ENCODE assay signal across 16 cellular contexts in genomic region chrX:74119016-74119910, GRCh38.
DNase-seq lines count a peak whose midpoint lies in the region; ATAC-seq and TF ChIP-seq lines count a peak whose summit lies in the region.
"Had no signal": no experiment of that assay in that cellular context is flagged by ENCODE, and none has a peak within 500 bp of the region (broad histone marks: within the 10 kb centered on the region; RNA-seq: fewer than 3 reads in every experiment).

No MANE protein-coding gene starts in this region.

- H3K4me1 ChIP-seq in ACC112 (ENCODE audit: control insufficient read depth, insufficient read depth, low read length, unreplicated experiment) (peaks cover 11% of the 10 kb centered on the region), SJCRH30 (no peaks in the 10 kb centered on the region; the same call in none of the 2 replicates), uterus (no peaks in the 10 kb centered on the region)
- H3K4me1 ChIP-seq: stomach had no signal

- ATAC-seq in GM21447 (IDR thresholded peaks at IDR 0.05; ENCODE audit: unreplicated experiment), result no peak
- no peak for ATAC-seq in HG02588 (IDR thresholded peaks at IDR 0.05; ENCODE audit: unreplicated experiment)
- ATAC-seq in HG03097 (IDR thresholded peaks at IDR 0.05; ENCODE audit: low FRiP score, unreplicated experiment), result no peak
- ATAC-seq: naive thymus-derived CD8-positive, alpha-beta T cell; Right ventricle myocardium inferior had no signal

- no peaks in the 10 kb centered on the region for H3K79me2 ChIP-seq in ACC112 (ENCODE audit: control insufficient read depth, insufficient read depth, low read length, unreplicated experiment)

- H3K27me3 ChIP-seq in ACC112 (ENCODE audit: insufficient read depth, low read length), result no peaks in the 10 kb centered on the region
- H3K27me3 ChIP-seq in SJCRH30, result no peaks in the 10 kb centered on the region
- no peaks in the 10 kb centered on the region for H3K27me3 ChIP-seq in uterus

- peak overlapping the region; percentile 57; the same call in 1 of the 2 replicates for H3K4me3 ChIP-seq in ACC112 (ENCODE audit: low read depth, low read length)
- H3K4me3 ChIP-seq in SJCRH30, result no peak overlapping the region
- H3K4me3 ChIP-seq in fibroblast of villous mesenchyme (ENCODE audit: low read depth, low read length), result no peak overlapping the region
- H3K4me3 ChIP-seq in uterus, result no peak overlapping the region
- H3K4me3 ChIP-seq: stomach had no signal

- H2AFZ ChIP-seq in ACC112 (ENCODE audit: low read length, unreplicated experiment), result peak overlapping the region; percentile 1

- DNase-seq in HS-27A (ENCODE audit: low read depth) (peak; percentile 29), SJCRH30 (peak in 1 of 2 experiments; percentile 17), fibroblast of villous mesenchyme (ENCODE audit: low read depth) (peak; percentile 47), uterus (no peak)
- DNase-seq: activated CD4-positive, alpha-beta T cell treated with anti-CD3 and anti-CD28 coated beads, Interleukin-2, amount 50 U/mL, for 48 hours; anterior cingulate cortex; naive thymus-derived CD8-positive, alpha-beta T cell; NCI-H1694 treated with DMSO at 0.1 percent for 48 hours; stimulated activated CD4-positive, alpha-beta T cell treated with anti-CD3 and anti-CD28 coated beads, Interleukin-15, amount 100 ng/mL, for 24 hours; stomach had no signal

- TF ChIP-seq CTCF in fibroblast of villous mesenchyme (IDR thresholded peaks at IDR 0.05; ENCODE audit: insufficient read depth, low read depth, low read length), result no peak
- no peak for TF ChIP-seq CTCF in uterus (IDR thresholded peaks at IDR 0.05)

- intact Hi-C loops in uterus (cut with DNase I; ENCODE audit: low total_unique reads), result no loop called here

- H3K36me3 ChIP-seq in ACC112 (ENCODE audit: insufficient read depth, low read length) (no peaks in the 10 kb centered on the region; the same call in 1 of the 2 replicates), SJCRH30 (peaks cover 8% of the 10 kb centered on the region; the same call in 1 of the 2 replicates), uterus (no peaks in the 10 kb centered on the region)

- no peak for TF ChIP-seq POLR2A in uterus (IDR thresholded peaks at IDR 0.05)

- H3K27ac ChIP-seq in ACC112 (ENCODE audit: low read depth, low read length) (peak overlapping the region; percentile 41; the same call in 1 of the 2 replicates), SJCRH30 (peak overlapping the region; percentile 45), uterus (no peak overlapping the region)
- H3K27ac ChIP-seq: C4-2B, stomach had no signal

- H3K9me3 ChIP-seq in SJCRH30 (replicated peaks), result no peaks in the 10 kb centered on the region
- no peaks in the 10 kb centered on the region for H3K9me3 ChIP-seq in uterus

Comparison
In these comparisons a context has a peak if more than half of its experiments do, and no peak if none do; other contexts are left out.
1. H3K27ac ChIP-seq: peak in ACC112 (single experiment) and SJCRH30 (single experiment); none in uterus (0 of 2).
2. DNase-seq: peak in HS-27A (single experiment) and fibroblast of villous mesenchyme (single experiment); none in uterus (0 of 2).